ENCODE assay signal across 22 cellular contexts in the genomic region with DNA sequence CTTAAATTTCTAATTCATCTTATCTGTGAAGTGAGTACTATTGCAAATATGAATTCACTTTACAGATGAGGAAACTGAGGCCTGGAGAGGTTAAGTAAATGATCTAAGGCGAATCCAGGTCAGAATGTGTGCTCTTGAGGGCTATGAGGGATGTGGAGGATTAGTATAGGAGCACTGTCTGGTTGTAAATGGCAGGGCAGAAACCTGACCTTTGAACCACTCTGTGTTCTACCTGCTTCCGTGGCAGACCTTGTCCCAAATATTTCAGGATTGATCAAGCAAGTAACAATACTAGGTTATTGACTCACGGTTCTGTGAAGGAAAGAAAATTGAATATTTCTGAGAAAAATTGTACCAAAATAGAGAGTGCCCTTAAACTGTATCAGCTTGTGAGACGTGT.
DNase-seq lines count a peak whose midpoint lies in the region; ATAC-seq, FAIRE-seq and TF ChIP-seq lines count a peak whose summit lies in the region.
"Had no signal": no experiment of that assay in that cellular context is flagged by ENCODE, and none has a peak within 500 bp of the region (broad histone marks: within the 10 kb centered on the region; RNA-seq: fewer than 3 reads in every experiment).

No MANE protein-coding gene starts in this region.

- H3K27ac Mint-ChIP-seq in endothelial cell (ENCODE audit: unreplicated experiment) = no peak overlapping the region
- no peak overlapping the region for H3K27ac Mint-ChIP-seq in stimulated activated naive CD8-positive, alpha-beta T cell treated with anti-CD3 and anti-CD28 coated beads, Interleukin-15, amount 100 ng/mL, for 72 hours
- H3K27ac Mint-ChIP-seq: CD4-positive, alpha-beta memory T cell; HFFc6 had no signal

- no peak overlapping the region for H4K8ac ChIP-seq in mesenchymal stem cell (ENCODE audit: low read length)

- no peak overlapping the region for H3K4me2 ChIP-seq in mesenchymal stem cell (ENCODE audit: low read length, poor library complexity, severe bottlenecking)
- H3K4me2 ChIP-seq: A549, BLaER1 had no signal

- H3K18ac ChIP-seq in mesenchymal stem cell (ENCODE audit: low read depth in 1 of 2, low read length in 2 of 2) = no peak overlapping the region

- no peak overlapping the region for H2AFZ ChIP-seq in mesenchymal stem cell (ENCODE audit: low read depth, low read length)

- no peak overlapping the region for H3K9ac ChIP-seq in mesenchymal stem cell (ENCODE audit: low read length)
- H3K9ac ChIP-seq: BLaER1 had no signal

- no peaks in the 10 kb centered on the region for H3K27me3 Mint-ChIP-seq in endothelial cell (ENCODE audit: unreplicated experiment)
- H3K27me3 Mint-ChIP-seq in stimulated activated naive CD8-positive, alpha-beta T cell treated with anti-CD3 and anti-CD28 coated beads, Interleukin-15, amount 100 ng/mL, for 72 hours = no peaks in the 10 kb centered on the region
- H3K27me3 Mint-ChIP-seq: CD4-positive, alpha-beta memory T cell had no signal

- H4K91ac ChIP-seq in mesenchymal stem cell (ENCODE audit: low read length) = no peak overlapping the region

- ATAC-seq in left lobe of liver (peak; percentile 55), HG03045 (IDR thresholded peaks at IDR 0.05; ENCODE audit: unreplicated experiment) (no peak)
- no peak for ATAC-seq in stimulated activated naive CD8-positive, alpha-beta T cell treated with anti-CD3 and anti-CD28 coated beads, Interleukin-15, amount 100 ng/mL, for 72 hours
- ATAC-seq: A549, HCT116, K562 had no signal

- no peak overlapping the region for H2BK12ac ChIP-seq in mesenchymal stem cell (ENCODE audit: low read length in 2 of 2)

- H3K36me3 Mint-ChIP-seq in endothelial cell (ENCODE audit: low read depth, unreplicated experiment) = no peaks in the 10 kb centered on the region
- H3K36me3 Mint-ChIP-seq: CD14-positive monocyte; CD4-positive, alpha-beta memory T cell had no signal

- H3K4me3 ChIP-seq in mesenchymal stem cell (ENCODE audit: insufficient read depth in 1 of 2, low read depth in 1 of 2, low read length in 2 of 2) = no peak overlapping the region
- H3K4me3 ChIP-seq: A549, BLaER1, K562 had no signal

- FAIRE-seq in urothelium cell line (lab: Jason Lieb, UNC) = peak; percentile 44
- FAIRE-seq: A549, G401.6, GM12891, GM18507, K562 had no signal

- DNase-seq in endothelial cell (ENCODE audit: low spot score) (no peak), left lobe of liver (ENCODE audit: low spot score) (no peak), mesenchymal stem cell (no peak), urothelium cell line (ENCODE audit: low spot score) (no peak), AG20443 (ENCODE audit: low spot score) (no peak), A172 (ENCODE audit: low spot score) (no peak)
- DNase-seq in stimulated activated naive CD8-positive, alpha-beta T cell treated with anti-CD3 and anti-CD28 coated beads, Interleukin-15, amount 100 ng/mL, for 72 hours = no peak
- DNase-seq: Calu3; CD4-positive, alpha-beta memory T cell; GOT3; H7; HFFc6; IMR-90 had no signal

- H3K4me3 Mint-ChIP-seq in endothelial cell (ENCODE audit: unreplicated experiment) = peak overlapping the region; percentile 7
- H3K4me3 Mint-ChIP-seq in stimulated activated naive CD8-positive, alpha-beta T cell treated with anti-CD3 and anti-CD28 coated beads, Interleukin-15, amount 100 ng/mL, for 72 hours = no peak overlapping the region
- H3K4me3 Mint-ChIP-seq: CD14-positive monocyte; CD4-positive, alpha-beta memory T cell; HFFc6 had no signal

- H3K9me3 ChIP-seq in mesenchymal stem cell (ENCODE audit: control insufficient read depth, low read length) = no peaks in the 10 kb centered on the region
- H3K9me3 ChIP-seq: A549, BLaER1 had no signal

- no peaks in the 10 kb centered on the region for H3K36me3 ChIP-seq in mesenchymal stem cell (ENCODE audit: control insufficient read depth in 1 of 2, insufficient read depth in 2 of 2, low read depth in 1 of 2, low read length in 2 of 2)
- H3K36me3 ChIP-seq: BLaER1 had no signal

- 90% methylated on average over 4 of the region's 4 CpGs for WGBS in mesenchymal stem cell

- H3K4ac ChIP-seq in mesenchymal stem cell (ENCODE audit: low read depth in 1 of 2, low read length in 2 of 2) = no peak overlapping the region

- peaks cover 12% of the 10 kb centered on the region for H3K79me1 ChIP-seq in mesenchymal stem cell (replicated peaks; ENCODE audit: low read length, poor library complexity, severe bottlenecking)

- H3K4me1 Mint-ChIP-seq in endothelial cell (ENCODE audit: unreplicated experiment) = peaks cover 4% of the 10 kb centered on the region
- no peaks in the 10 kb centered on the region for H3K4me1 Mint-ChIP-seq in stimulated activated naive CD8-positive, alpha-beta T cell treated with anti-CD3 and anti-CD28 coated beads, Interleukin-15, amount 100 ng/mL, for 72 hours
- H3K4me1 Mint-ChIP-seq: CD14-positive monocyte; CD4-positive, alpha-beta memory T cell had no signal

- no peak overlapping the region for H2BK120ac ChIP-seq in mesenchymal stem cell (ENCODE audit: low read depth, low read length)

- no peaks in the 10 kb centered on the region for H3K9me3 Mint-ChIP-seq in endothelial cell (ENCODE audit: unreplicated experiment)
- no peaks in the 10 kb centered on the region for H3K9me3 Mint-ChIP-seq in stimulated activated naive CD8-positive, alpha-beta T cell treated with anti-CD3 and anti-CD28 coated beads, Interleukin-15, amount 100 ng/mL, for 72 hours
- H3K9me3 Mint-ChIP-seq: HFFc6 had no signal

- H3K27ac ChIP-seq in mesenchymal stem cell (ENCODE audit: low read length, poor library complexity, severe bottlenecking) = no peak overlapping the region
- H3K27ac ChIP-seq: BLaER1 had no signal

- peaks cover 2% of the 10 kb centered on the region for H3K4me1 ChIP-seq in mesenchymal stem cell (ENCODE audit: control insufficient read depth, insufficient read depth, low read depth, low read length)
- H3K4me1 ChIP-seq: BLaER1 had no signal

- H2BK5ac ChIP-seq in mesenchymal stem cell (ENCODE audit: low read depth, low read length, poor library complexity, severe bottlenecking) = no peak overlapping the region

- TF ChIP-seq CTCF in endothelial cell (IDR thresholded peaks at IDR 0.05; ENCODE audit: unreplicated experiment) = no peak

- no peak overlapping the region for H3K14ac ChIP-seq in mesenchymal stem cell (ENCODE audit: low read length in 2 of 2)

- H2BK15ac ChIP-seq in mesenchymal stem cell (ENCODE audit: low read depth, poor library complexity, severe bottlenecking) = no peak overlapping the region

- H3K27me3 ChIP-seq in mesenchymal stem cell (ENCODE audit: control insufficient read depth in 1 of 2, insufficient read depth in 1 of 2, low read length in 2 of 2) = no peaks in the 10 kb centered on the region
- H3K27me3 ChIP-seq: BLaER1 had no signal

- H2AK5ac ChIP-seq in mesenchymal stem cell (ENCODE audit: low read length, severe bottlenecking) = peak overlapping the region; percentile 38

- H3K23ac ChIP-seq in mesenchymal stem cell (ENCODE audit: low read length in 2 of 2) = no peak overlapping the region
